ENCODE assay signal across 22 cellular contexts in the genomic region with DNA sequence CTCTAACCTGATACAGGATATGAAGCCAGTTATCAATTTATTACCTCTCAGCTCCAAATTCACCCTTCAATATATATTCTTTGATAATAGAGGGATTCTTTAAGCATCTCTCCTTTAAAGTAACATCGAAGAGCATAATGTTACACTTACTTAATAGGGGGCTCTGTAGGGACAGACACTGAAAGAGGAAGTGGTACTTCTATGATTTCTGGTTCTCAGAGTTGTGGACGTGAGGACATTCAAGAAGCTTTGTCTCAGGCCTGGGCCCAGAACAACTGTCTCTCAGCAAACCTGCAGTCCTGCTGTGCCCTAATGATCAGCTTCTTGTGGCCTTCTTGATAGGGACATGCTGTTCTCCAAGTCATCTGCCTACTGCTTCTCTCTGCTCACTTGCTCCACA. TPM values are rescaled to one million over a fixed set of nuclear protein-coding genes. Genes with fewer than 3 reads are reported as not detected.
DNase-seq lines count a peak whose midpoint lies in the region; ATAC-seq, FAIRE-seq and TF ChIP-seq lines count a peak whose summit lies in the region.
"Had no signal": no experiment of that assay in that cellular context is flagged by ENCODE, and none has a peak within 500 bp of the region (broad histone marks: within the 10 kb centered on the region; RNA-seq: fewer than 3 reads in every experiment).

No MANE protein-coding gene starts in this region.

- no peak for TF ChIP-seq EP300 in K562 (IDR thresholded peaks at IDR 0.05; ENCODE audit: low read length)

- TF ChIP-seq CTCF in K562 (IDR thresholded peaks at IDR 0.05 in 2 of 3, conservative IDR thresholded peaks at IDR 0.05 in 1 of 3; ENCODE audit: insufficient read depth in 2 of 3, low read depth in 1 of 3, low read length in 3 of 3) (no peak), ascending aorta (IDR thresholded peaks at IDR 0.05) (no peak)

- H3K4me1 ChIP-seq in K562 (replicated peaks in 1 of 2; ENCODE audit: control insufficient read depth in 2 of 2, insufficient read depth in 2 of 2, low read length in 2 of 2) = peaks cover 2 to 4% of the 10 kb centered on the region in 2 experiments; a peak in 2 of 5 replicates
- no peaks in the 10 kb centered on the region for H3K4me1 ChIP-seq in ascending aorta

- no peaks in the 10 kb centered on the region for H3K9me3 Mint-ChIP-seq in activated CD8-positive, alpha-beta T cell treated with anti-CD3 and anti-CD28 coated beads, Interleukin-2, amount 10 ng/mL, durations not matched to agents 7 days and 5 days (ENCODE audit: insufficient read depth)
- H3K9me3 Mint-ChIP-seq: CD8-positive, alpha-beta memory T cell; effector memory CD8-positive, alpha-beta T cell; T-helper 1 cell treated with Interleukin-12 subunit alpha and Interleukin-12 subunit beta and Interleukin-4 antibody, amounts not matched to agents 30 μg/mL and 1 μg/mL, for 36 hours had no signal

- H3K27ac ChIP-seq in K562 (ENCODE audit: extremely low read depth, low read depth, low read length) = no peak overlapping the region
- no peak overlapping the region for H3K27ac ChIP-seq in ascending aorta
- H3K27ac ChIP-seq: esophagus squamous epithelium, thyroid gland had no signal

- no TSS peak for BruUV-seq in K562 (replicated peaks; lab: Mats Ljungman, UMichigan)

- 13% methylated on average over 2 of the region's 2 CpGs for WGBS in K562 (ENCODE audit: insufficient coverage, low coverage, missing lambda C conversion rate)

- DNase-seq in K562 (ENCODE audit: extremely low read depth in 1 of 4, low spot score in 3 of 4) = no peak
- no peak for DNase-seq in ascending aorta (ENCODE audit: low spot score in 2 of 2)
- no peak for DNase-seq in activated CD8-positive, alpha-beta T cell treated with anti-CD3 and anti-CD28 coated beads, Interleukin-2, amount 10 ng/mL, durations not matched to agents 7 days and 5 days
- DNase-seq: activated naive CD4-positive, alpha-beta T cell; aorta; CD8-positive, alpha-beta memory T cell; cerebellar nuclear complex; effector memory CD8-positive, alpha-beta T cell; esophagus squamous epithelium; kidney glomerular epithelial cell; NCI-H1436; NCI-H69; PC-3; right cardiac atrium; SHP77 treated with DMSO at 0.1 percent for 48 hours; thyroid gland had no signal

- H3K27me3 ChIP-seq in K562 (ENCODE audit: control insufficient read depth in 2 of 2, insufficient read depth in 2 of 2, low read length in 2 of 2) (no peaks in the 10 kb centered on the region), ascending aorta (no peaks in the 10 kb centered on the region)
- H3K27me3 ChIP-seq: esophagus squamous epithelium, thyroid gland had no signal

- H3K9ac ChIP-seq in K562 (ENCODE audit: insufficient read depth in 1 of 2, low read depth in 2 of 2, low read length in 2 of 2) = no peak overlapping the region

- no peaks in the 10 kb centered on the region for H3K36me3 Mint-ChIP-seq in activated CD8-positive, alpha-beta T cell treated with anti-CD3 and anti-CD28 coated beads, Interleukin-2, amount 10 ng/mL, durations not matched to agents 7 days and 5 days (ENCODE audit: low read depth)

- no peaks in the 10 kb centered on the region for H3K9me1 ChIP-seq in K562 (ENCODE audit: control insufficient read depth, insufficient read depth, low read length)

- no peak overlapping the region for H3K4me2 ChIP-seq in K562 (ENCODE audit: insufficient read depth, low read length)

- TF ChIP-seq POLR2A in GM18505 (IDR thresholded peaks at IDR 0.05; ENCODE audit: borderline replicate concordance, extremely low read depth, insufficient read depth, insufficient read length) (no peak), K562 (conservative IDR thresholded peaks at IDR 0.05) (no peak)

- no peaks in the 10 kb centered on the region for H3K36me3 ChIP-seq in K562 (ENCODE audit: control insufficient read depth, insufficient read depth, low read length)
- no peaks in the 10 kb centered on the region for H3K36me3 ChIP-seq in ascending aorta
- H3K36me3 ChIP-seq: esophagus squamous epithelium, thyroid gland had no signal

- POLR2A ChIA-PET in K562 (lab: Yijun Ruan, JAX) = no interaction called here
- POLR2A ChIA-PET in activated CD8-positive, alpha-beta T cell treated with anti-CD3 and anti-CD28 coated beads, Interleukin-2, amount 10 ng/mL, durations not matched to agents 7 days and 5 days (lab: Charles Lee) = no interaction called here

- no peak overlapping the region for H3K4me3 ChIP-seq in K562
- no peak overlapping the region for H3K4me3 ChIP-seq in ascending aorta
- H3K4me3 ChIP-seq: esophagus squamous epithelium, thyroid gland had no signal

- intact Hi-C loops in K562 (cut with micrococcal nuclease) = no loop called here
- intact Hi-C loops in ascending aorta (cut with DNase I) = no loop called here

- no peaks in the 10 kb centered on the region for H3K27me3 Mint-ChIP-seq in activated CD8-positive, alpha-beta T cell treated with anti-CD3 and anti-CD28 coated beads, Interleukin-2, amount 10 ng/mL, durations not matched to agents 7 days and 5 days (ENCODE audit: low read depth)
- H3K27me3 Mint-ChIP-seq: CD8-positive, alpha-beta memory T cell; effector memory CD8-positive, alpha-beta T cell had no signal

- in situ Hi-C loops in K562 (cut with MboI) = no loop called here

- TF ChIP-seq RAD21 in K562 (CRISPR knock-in tag; conservative IDR thresholded peaks at IDR 0.05 in 1 of 2, IDR thresholded peaks at IDR 0.05 in 1 of 2) = no peak

- H3K27ac Mint-ChIP-seq in activated CD8-positive, alpha-beta T cell treated with anti-CD3 and anti-CD28 coated beads, Interleukin-2, amount 10 ng/mL, durations not matched to agents 7 days and 5 days = no peak overlapping the region
- H3K27ac Mint-ChIP-seq: effector memory CD8-positive, alpha-beta T cell; T-helper 1 cell treated with Interleukin-12 subunit alpha and Interleukin-12 subunit beta and Interleukin-4 antibody, amounts not matched to agents 30 μg/mL and 1 μg/mL, for 36 hours had no signal

- CTCF ChIA-PET in K562 (lab: Yijun Ruan, JAX; ENCODE audit: low intra/inter-chr PET ratio) = no interaction called here
- CTCF ChIA-PET in activated CD8-positive, alpha-beta T cell treated with anti-CD3 and anti-CD28 coated beads, Interleukin-2, amount 10 ng/mL, durations not matched to agents 7 days and 5 days (lab: Charles Lee) = no interaction called here

- no peak overlapping the region for H3K4me3 Mint-ChIP-seq in activated CD8-positive, alpha-beta T cell treated with anti-CD3 and anti-CD28 coated beads, Interleukin-2, amount 10 ng/mL, durations not matched to agents 7 days and 5 days
- H3K4me3 Mint-ChIP-seq: CD8-positive, alpha-beta memory T cell; effector memory CD8-positive, alpha-beta T cell; T-helper 1 cell treated with Interleukin-12 subunit alpha and Interleukin-12 subunit beta and Interleukin-4 antibody, amounts not matched to agents 30 μg/mL and 1 μg/mL, for 36 hours had no signal

- H2AFZ ChIP-seq in K562 (ENCODE audit: low read depth, low read length) = no peak overlapping the region

- H3K9me3 ChIP-seq in K562 (replicated peaks; ENCODE audit: control insufficient read depth, insufficient read depth, low read depth, low read length) = no peaks in the 10 kb centered on the region
- H3K9me3 ChIP-seq in ascending aorta = no peaks in the 10 kb centered on the region
- H3K9me3 ChIP-seq: esophagus squamous epithelium, thyroid gland had no signal

- no peaks in the 10 kb centered on the region for H3K79me2 ChIP-seq in K562 (ENCODE audit: control insufficient read depth, insufficient read depth, low read length)

- H4K20me1 ChIP-seq in K562 (replicated peaks; ENCODE audit: control insufficient read depth, insufficient read depth, low read length) = no peaks in the 10 kb centered on the region

- no peak for FAIRE-seq in K562 (lab: Jason Lieb, UNC)
- FAIRE-seq: H1 had no signal

- ATAC-seq in GM18505 (IDR thresholded peaks at IDR 0.05; ENCODE audit: unreplicated experiment) = peak; percentile 34
- peak; percentile 32 for ATAC-seq in GM19351 (IDR thresholded peaks at IDR 0.05; ENCODE audit: unreplicated experiment)
- peak; percentile 36 for ATAC-seq in HG03469 (IDR thresholded peaks at IDR 0.05; ENCODE audit: unreplicated experiment)
- no peak for ATAC-seq in K562
- ATAC-seq in activated CD8-positive, alpha-beta T cell treated with anti-CD3 and anti-CD28 coated beads, Interleukin-2, amount 10 ng/mL, durations not matched to agents 7 days and 5 days = no peak
- no peak for ATAC-seq in HG02623 (IDR thresholded peaks at IDR 0.05; ENCODE audit: unreplicated experiment)
- ATAC-seq: effector memory CD8-positive, alpha-beta T cell; PC-3; right cardiac atrium had no signal

- peaks cover 18% of the 10 kb centered on the region for H3K4me1 Mint-ChIP-seq in activated CD8-positive, alpha-beta T cell treated with anti-CD3 and anti-CD28 coated beads, Interleukin-2, amount 10 ng/mL, durations not matched to agents 7 days and 5 days (ENCODE audit: low read depth)

TF ChIP-seq in K562, 482 proteins besides CTCF, POLR2A, EP300 and RAD21:
- TF ChIP-seq TAF1 (IDR thresholded peaks at IDR 0.05; ENCODE audit: control insufficient read depth, extremely low read depth, insufficient read depth, low read length, severe bottlenecking) = no peak
- peak; percentile 58; the same call in 1 of the 2 replicates for TF ChIP-seq SPI1 (IDR thresholded peaks at IDR 0.05; ENCODE audit: borderline replicate concordance, low read depth, low read length)

RNA-seq across cellular contexts. Expression of a gene that starts 4.2 kb away (rescaled TPM):
- total RNA-seq in K562 (2011; cell fraction: chromatin; rRNA removed; ENCODE audit: low replicate concordance) = 2.5 and 3.6 TPM in 2 replicates
- 2.5 and 3.3 TPM in 2 replicates for total RNA-seq in K562 (2011; cell fraction: nucleolus; rRNA removed)
- 3.1 and 4.0 TPM in 2 replicates for total RNA-seq in K562 (2011; cell fraction: nucleoplasm; rRNA removed)
- total RNA-seq in K562 (2014; rRNA removed) (2.0 and 2.4 TPM in 2 replicates), K562 (2014; rRNA removed; fragmentation: Illumina TruSeq; extraction: Trizol) (2.3 and 2.5 TPM in 2 replicates), K562 (2015; rRNA removed; fragmentation: Illumina TruSeq; extraction: Trizol) (1.9 and 2.0 TPM in 2 replicates), K562 (2021) (2.5 and 2.8 TPM in 2 replicates), ascending aorta (8.5 TPM)
- polyA plus RNA-seq in K562 (2011; rRNA removed) (2.6 and 3.0 TPM in 2 replicates), K562 (2014; fragmentation: Illumina TruSeq; extraction: Trizol) (1.7 and 2.0 TPM in 2 replicates), K562 (2014; fragmentation: Nextera tagmentation; extraction: Ambion mirVana) (under 1 TPM; 0.43 to 0.58 TPM), K562 (2014; rRNA removed) (1.1 and 1.3 TPM in 2 replicates)
- 1.4 and 2.3 TPM in 2 replicates for polyA plus RNA-seq in K562 (2011; cell fraction: cytosol; rRNA removed)
- 1.1 and 1.3 TPM in 2 replicates for polyA plus RNA-seq in K562 (2011; cell fraction: nucleus; rRNA removed)
- 1.5 and 1.9 TPM in 2 replicates for polyA plus RNA-seq in K562 (2012)
- 6.0 and 7.6 TPM in 2 replicates for polyA minus RNA-seq in K562 (2011; rRNA and poly(A)+ RNA removed)
- 2.9 and 3.1 TPM in 2 replicates for polyA minus RNA-seq in K562 (2011; cell fraction: cytosol; rRNA and poly(A)+ RNA removed)
- 3.4 and 6.1 TPM in 2 replicates for polyA minus RNA-seq in K562 (2011; cell fraction: nucleus; rRNA and poly(A)+ RNA removed)
- 1 to 10 TPM; 4.5 TPM for total RNA-seq in activated CD8-positive, alpha-beta T cell treated with anti-CD3 and anti-CD28 coated beads, Interleukin-2, amount 10 ng/mL, durations not matched to agents 7 days and 5 days

Comparison
In these comparisons a context has a peak if more than half of its experiments do, and no peak if none do; other contexts are left out.
1. ATAC-seq: peak in GM18505 (single experiment), GM19351 (single experiment) and HG03469 (single experiment); none in K562 (single experiment), activated CD8-positive, alpha-beta T cell treated with anti-CD3 and anti-CD28 coated beads, Interleukin-2, amount 10 ng/mL, durations not matched to agents 7 days and 5 days (single experiment) and HG02623 (single experiment).